25 cellular contexts compared by ENCODE assay signal in genomic region chr1:168405931-168406330, GRCh38.
DNase-seq lines count a peak whose midpoint lies in the region; ATAC-seq and TF ChIP-seq lines count a peak whose summit lies in the region.
"Had no signal": no experiment of that assay in that cellular context is flagged by ENCODE, and none has a peak within 500 bp of the region (broad histone marks: within the 10 kb centered on the region; RNA-seq: fewer than 3 reads in every experiment).

No MANE protein-coding gene starts in this region.

- H3K9me3 Mint-ChIP-seq in activated CD8-positive, alpha-beta T cell treated with anti-CD3 and anti-CD28 coated beads, Interleukin-2, amount 10 ng/mL, durations not matched to agents 7 days and 5 days (ENCODE audit: insufficient read depth): peaks cover 9% of the 10 kb centered on the region
- H3K9me3 Mint-ChIP-seq in activated CD8-positive, alpha-beta T cell treated with anti-CD3 and anti-CD28 coated beads for 36 hours: peaks cover 9% of the 10 kb centered on the region

- intact Hi-C loops in activated CD8-positive, alpha-beta T cell treated with anti-CD3 and anti-CD28 coated beads for 36 hours (cut with micrococcal nuclease): no loop called here

- peaks cover 13% of the 10 kb centered on the region for H3K36me3 Mint-ChIP-seq in activated CD8-positive, alpha-beta T cell treated with anti-CD3 and anti-CD28 coated beads, Interleukin-2, amount 10 ng/mL, durations not matched to agents 7 days and 5 days (ENCODE audit: low read depth)
- peaks cover 6% of the 10 kb centered on the region for H3K36me3 Mint-ChIP-seq in activated CD8-positive, alpha-beta T cell treated with anti-CD3 and anti-CD28 coated beads for 36 hours (ENCODE audit: low read depth)

- H3K9me3 ChIP-seq in mesodermal cell (ENCODE audit: control insufficient read depth, low read length): no peaks in the 10 kb centered on the region
- H3K9me3 ChIP-seq: SJCRH30 had no signal

- no peak overlapping the region for H3K4me3 Mint-ChIP-seq in activated CD8-positive, alpha-beta T cell treated with anti-CD3 and anti-CD28 coated beads, Interleukin-2, amount 10 ng/mL, durations not matched to agents 7 days and 5 days
- H3K4me3 Mint-ChIP-seq in activated CD8-positive, alpha-beta T cell treated with anti-CD3 and anti-CD28 coated beads for 36 hours: no peak overlapping the region
- H3K4me3 Mint-ChIP-seq: B cell; CD8-positive, alpha-beta T cell had no signal

- peaks cover 33% of the 10 kb centered on the region for H3K4me1 ChIP-seq in mesodermal cell (ENCODE audit: control insufficient read depth, insufficient read depth, low read length, poor library complexity, severe bottlenecking)
- H3K4me1 ChIP-seq: SJCRH30 had no signal

- no peaks in the 10 kb centered on the region for H3K36me3 ChIP-seq in mesodermal cell (ENCODE audit: control insufficient read depth, insufficient read depth, low read length)
- H3K36me3 ChIP-seq: SJCRH30 had no signal

- CTCF ChIA-PET in activated CD8-positive, alpha-beta T cell treated with anti-CD3 and anti-CD28 coated beads, Interleukin-2, amount 10 ng/mL, durations not matched to agents 7 days and 5 days (lab: Charles Lee): interaction anchor here (1.3 to 2.0 kb wide), 2 partner anchors 10 to 63 kb away, joined by 4 to 13 read pairs; no protein-coding TSS in a partner anchor
- CTCF ChIA-PET in activated CD8-positive, alpha-beta T cell treated with anti-CD3 and anti-CD28 coated beads for 36 hours (lab: Charles Lee): interaction anchor here (0.9 to 1.1 kb wide), 2 partner anchors 63 to 197 kb away, joined by 3 to 4 read pairs; no protein-coding TSS in a partner anchor

- H3K27ac ChIP-seq in mesodermal cell (ENCODE audit: low read depth, low read length, severe bottlenecking): peak overlapping the region; percentile 47
- H3K27ac ChIP-seq: 22Rv1, C4-2B, SJCRH30 had no signal

- peaks cover 40% of the 10 kb centered on the region for H3K4me1 Mint-ChIP-seq in activated CD8-positive, alpha-beta T cell treated with anti-CD3 and anti-CD28 coated beads, Interleukin-2, amount 10 ng/mL, durations not matched to agents 7 days and 5 days (ENCODE audit: low read depth)
- H3K4me1 Mint-ChIP-seq in activated CD8-positive, alpha-beta T cell treated with anti-CD3 and anti-CD28 coated beads for 36 hours (ENCODE audit: low read depth): peaks cover 42% of the 10 kb centered on the region

- peak; percentile 3 for DNase-seq in activated CD8-positive, alpha-beta T cell treated with anti-CD3 and anti-CD28 coated beads, Interleukin-2, amount 10 ng/mL, durations not matched to agents 7 days and 5 days
- DNase-seq in activated CD8-positive, alpha-beta T cell treated with anti-CD3 and anti-CD28 coated beads for 36 hours: no peak
- peak; percentile 82 for DNase-seq in RPMI7951 (ENCODE audit: low read depth)
- DNase-seq in foreskin melanocyte: no peak
- no peak for DNase-seq in NCI-H1417 treated with DMSO at 0.1 percent for 48 hours (lab: John Stamatoyannopoulos, UW)
- no peak for DNase-seq in HCEC 1CT
- no peak for DNase-seq in activated T-cell treated with anti-CD3 and anti-CD28 coated beads, Interleukin-2, amount 50 U/mL, for 48 hours
- DNase-seq: CD8-positive, alpha-beta T cell; DMS79 treated with DMSO at 0.1 percent for 48 hours; Karpas-422; MM.1S; NCI-H1417; NCI-H1694 treated with DMSO at 0.1 percent for 48 hours; NCI-H2081 treated with DMSO at 0.1 percent for 48 hours; NCI-H2171 treated with DMSO at 0.1 percent for 48 hours; NCI-H524 treated with DMSO at 0.1 percent for 48 hours; NCI-H774; SJCRH30 had no signal

- H3K27me3 Mint-ChIP-seq in activated CD8-positive, alpha-beta T cell treated with anti-CD3 and anti-CD28 coated beads, Interleukin-2, amount 10 ng/mL, durations not matched to agents 7 days and 5 days (ENCODE audit: low read depth): peaks cover under 1% of the 10 kb centered on the region
- H3K27me3 Mint-ChIP-seq in activated CD8-positive, alpha-beta T cell treated with anti-CD3 and anti-CD28 coated beads for 36 hours: peaks cover under 1% of the 10 kb centered on the region

- no peak overlapping the region for H3K27ac Mint-ChIP-seq in activated CD8-positive, alpha-beta T cell treated with anti-CD3 and anti-CD28 coated beads, Interleukin-2, amount 10 ng/mL, durations not matched to agents 7 days and 5 days
- H3K27ac Mint-ChIP-seq in activated CD8-positive, alpha-beta T cell treated with anti-CD3 and anti-CD28 coated beads for 36 hours: no peak overlapping the region
- H3K27ac Mint-ChIP-seq: B cell; CD8-positive, alpha-beta T cell had no signal

- WGBS in mesodermal cell (ENCODE audit: insufficient coverage in 2 of 2), 2 experiments: 49 to 86% methylated on average over 2 of the region's 3 CpGs

- H3K4me3 ChIP-seq in mesodermal cell (ENCODE audit: extremely low read depth, insufficient read depth, low read length, poor library complexity, severe bottlenecking): no peak overlapping the region
- H3K4me3 ChIP-seq: SJCRH30 had no signal

- no peak for TF ChIP-seq CTCF in activated CD8-positive, alpha-beta T cell treated with anti-CD3 and anti-CD28 coated beads for 36 hours (IDR thresholded peaks at IDR 0.05)

- POLR2A ChIA-PET in activated CD8-positive, alpha-beta T cell treated with anti-CD3 and anti-CD28 coated beads, Interleukin-2, amount 10 ng/mL, durations not matched to agents 7 days and 5 days (lab: Charles Lee): no interaction called here
- POLR2A ChIA-PET in activated CD8-positive, alpha-beta T cell treated with anti-CD3 and anti-CD28 coated beads for 36 hours (lab: Charles Lee): no interaction called here

- no peak for ATAC-seq in activated CD8-positive, alpha-beta T cell treated with anti-CD3 and anti-CD28 coated beads, Interleukin-2, amount 10 ng/mL, durations not matched to agents 7 days and 5 days
- ATAC-seq in activated CD8-positive, alpha-beta T cell treated with anti-CD3 and anti-CD28 coated beads for 36 hours: no peak
- ATAC-seq: CD8-positive, alpha-beta T cell; HepG2; Right ventricle myocardium inferior; SK-N-SH treated with all-trans-retinoic acid at 6 μM for 48 hours had no signal

Comparison
In these comparisons a context has a peak if more than half of its experiments do, and no peak if none do; other contexts are left out.
1. DNase-seq: peak in activated CD8-positive, alpha-beta T cell treated with anti-CD3 and anti-CD28 coated beads, Interleukin-2, amount 10 ng/mL, durations not matched to agents 7 days and 5 days (single experiment) and RPMI7951 (single experiment); none in activated CD8-positive, alpha-beta T cell treated with anti-CD3 and anti-CD28 coated beads for 36 hours (single experiment), foreskin melanocyte (single experiment), NCI-H1417 treated with DMSO at 0.1 percent for 48 hours (single experiment), HCEC 1CT (single experiment) and activated T-cell treated with anti-CD3 and anti-CD28 coated beads, Interleukin-2, amount 50 U/mL, for 48 hours (0 of 2).